In the genomic region with DNA sequence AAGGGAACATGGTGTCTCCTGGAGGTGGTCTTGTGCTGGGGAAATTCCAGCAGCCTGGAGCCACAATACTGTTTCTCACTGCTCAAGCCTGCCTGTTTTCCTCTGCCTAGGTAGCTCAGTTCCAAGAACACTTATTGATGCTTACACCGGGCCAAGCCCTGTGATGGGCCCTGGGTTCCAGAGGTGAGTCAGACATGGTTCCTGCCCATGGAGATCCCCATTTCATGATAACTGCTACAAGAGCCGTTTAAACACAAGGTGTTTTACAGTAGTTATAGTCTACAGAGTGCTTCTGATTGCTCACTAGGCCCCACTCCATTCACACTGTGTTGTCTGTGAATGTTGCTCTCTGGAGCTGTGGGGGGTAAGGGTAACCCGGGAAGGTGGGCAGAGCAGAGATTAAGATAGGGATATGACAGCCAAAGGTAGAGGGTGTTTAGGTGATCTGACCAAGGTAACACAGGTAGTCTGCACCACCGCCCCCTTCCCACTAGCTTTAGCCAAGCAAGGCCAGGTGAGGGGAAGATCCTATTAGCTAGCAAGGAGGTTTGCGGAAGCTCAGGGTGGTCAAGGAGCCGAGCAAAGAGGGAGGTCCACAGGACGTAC, we compare ENCODE assay signal across 8 cellular contexts. TPM values are rescaled to one million over a fixed set of nuclear protein-coding genes. Genes with fewer than 3 reads are reported as not detected.
DNase-seq lines count a peak whose midpoint lies in the region; TF ChIP-seq lines count a peak whose summit lies in the region.

No MANE protein-coding gene starts in this region.

- no peak for TF ChIP-seq POLR2A in erythroblast (IDR thresholded peaks at IDR 0.05; ENCODE audit: low read length)

- H3K27me3 Mint-ChIP-seq in Caco-2 (ENCODE audit: insufficient read depth, unreplicated experiment) (no peaks in the 10 kb centered on the region), osteocyte (ENCODE audit: unreplicated experiment) (no peaks in the 10 kb centered on the region)

- H3K36me3 Mint-ChIP-seq in Caco-2 (ENCODE audit: insufficient read depth, unreplicated experiment) (peaks cover 19% of the 10 kb centered on the region), osteocyte (ENCODE audit: unreplicated experiment) (no peaks in the 10 kb centered on the region)

- POLR2A ChIA-PET in Caco-2 (lab: Charles Lee): interaction anchor here (0.6 to 1.4 kb wide), 2 partner anchors 22 to 82 kb away, joined by 3 read pairs; no protein-coding TSS in a partner anchor

- H3K4me3 Mint-ChIP-seq in Caco-2 (ENCODE audit: unreplicated experiment): peak overlapping the region; percentile 83
- peak overlapping the region; percentile 65 for H3K4me3 Mint-ChIP-seq in osteocyte (ENCODE audit: unreplicated experiment)

- H3K4me1 ChIP-seq in Caco-2 (peaks cover 33% of the 10 kb centered on the region), SJSA1 (replicated peaks) (peaks cover 20% of the 10 kb centered on the region)

- peak overlapping the region; percentile 80 for H3K27ac Mint-ChIP-seq in Caco-2 (ENCODE audit: unreplicated experiment)
- no peak overlapping the region for H3K27ac Mint-ChIP-seq in osteocyte (ENCODE audit: unreplicated experiment)

- no peaks in the 10 kb centered on the region for H3K9me3 Mint-ChIP-seq in Caco-2 (ENCODE audit: unreplicated experiment)
- H3K9me3 Mint-ChIP-seq in osteocyte (ENCODE audit: unreplicated experiment): no peaks in the 10 kb centered on the region

- BruUV-seq in Caco-2 (replicated peaks; lab: Mats Ljungman, UMichigan): TSS peak; percentile 74

- peaks cover 2% of the 10 kb centered on the region for H3K36me3 ChIP-seq in Caco-2 (ENCODE audit: control insufficient read depth, insufficient read depth, low read length)
- peaks cover 13% of the 10 kb centered on the region for H3K36me3 ChIP-seq in SJSA1

- intact Hi-C loops in Caco-2 (cut with micrococcal nuclease; ENCODE audit: unreplicated experiment): loop anchor here (2.0 to 5.0 kb wide), 3 partner anchors 19 to 173 kb away; no protein-coding TSS in a partner anchor

- CTCF ChIA-PET in Caco-2 (lab: Charles Lee): interaction anchor here (0.8 to 1.9 kb wide), 4 partner anchors 17 to 124 kb away, joined by 3 to 5 read pairs (median 4); no protein-coding TSS in a partner anchor

- H3K9me3 ChIP-seq in Caco-2 (no peaks in the 10 kb centered on the region), SJSA1 (replicated peaks) (no peaks in the 10 kb centered on the region)

- TF ChIP-seq CTCF in Caco-2 (IDR thresholded peaks at IDR 0.05; ENCODE audit: insufficient read depth in 1 of 2, low read depth in 1 of 2, low read length in 1 of 2, severe bottlenecking in 1 of 2, unreplicated experiment in 1 of 2): no peak
- no peak for TF ChIP-seq CTCF in osteocyte (IDR thresholded peaks at IDR 0.05)

- DNase-seq in Caco-2: peak in 1 of 2 experiments; percentile 48
- no peak for DNase-seq in SJSA1 (ENCODE audit: low read depth in 1 of 2, low spot score in 2 of 2)
- DNase-seq in erythroblast (lab: John Stamatoyannopoulos, UW): peak; percentile 55 to 63
- no peak for DNase-seq in osteocyte (ENCODE audit: extremely low spot score, unreplicated experiment)
- DNase-seq in nucleus accumbens (lab: John Stamatoyannopoulos, UW): no peak
- no peak for DNase-seq in AG08395 (ENCODE audit: low spot score)
- DNase-seq in NCI-H82 treated with DMSO at 0.1 percent for 48 hours (lab: John Stamatoyannopoulos, UW; ENCODE audit: unreplicated experiment): no peak
- DNase-seq in inferior parietal cortex (ENCODE audit: extremely low spot score): no peak

- peak overlapping the region; percentile 14; the same call in 1 of the 2 replicates for H3K27ac ChIP-seq in SJSA1

- H3K4me3 ChIP-seq in Caco-2 (ENCODE audit: low read depth, low read length): peak overlapping the region; percentile 58
- H3K4me3 ChIP-seq in SJSA1: peak overlapping the region; percentile 60

- H3K4me1 Mint-ChIP-seq in Caco-2 (ENCODE audit: low read depth, unreplicated experiment) (peaks cover 33% of the 10 kb centered on the region), osteocyte (ENCODE audit: unreplicated experiment) (peaks cover 11% of the 10 kb centered on the region)

- H3K27me3 ChIP-seq in Caco-2 (replicated peaks; ENCODE audit: control insufficient read depth, insufficient read depth, low read length) (no peaks in the 10 kb centered on the region), SJSA1 (replicated peaks) (no peaks in the 10 kb centered on the region)

RNA-seq across cellular contexts. Expression of gene MICAL2, which starts 0.7 kb away (rescaled TPM):
- total RNA-seq in Caco-2 (2022) (247 and 272 TPM in 2 replicates), osteocyte (19.5 and 20.8 TPM in 2 replicates)
- 42.8 and 59.8 TPM in 2 replicates for total RNA-seq in SJSA1 (2014; rRNA removed; shearing (Covaris generic))

Comparison
In these comparisons a context has a peak if more than half of its experiments do, and no peak if none do; other contexts are left out.
1. DNase-seq: peak in erythroblast (2 of 2); none in SJSA1 (0 of 2), osteocyte (single experiment), nucleus accumbens (0 of 56), AG08395 (single experiment), NCI-H82 treated with DMSO at 0.1 percent for 48 hours (single experiment) and inferior parietal cortex (single experiment).